ENCODE assay signal across 30 cellular contexts in genomic region chrX:7153231-7153630, GRCh38.
"Had no signal": no experiment of that assay in that cellular context is flagged by ENCODE, and none has a peak within 500 bp of the region (broad histone marks: within the 10 kb centered on the region; RNA-seq: fewer than 3 reads in every experiment).

No MANE protein-coding gene starts in this region.

- H3K4me3 Mint-ChIP-seq: activated B cell treated with CpG ODN at 0.5 μM for 24 hours; activated CD8-positive, alpha-beta T cell treated with anti-CD3 and anti-CD28 coated beads for 36 hours; activated naive CD8-positive, alpha-beta T cell; activated T-cell treated with anti-CD3 and anti-CD28 coated beads, Interleukin-2, amount 50 U/mL, for 4 hours; activated T-helper 17 cell treated with anti-CD3 and anti-CD28 coated beads, Interleukin-2, amount 50 U/mL, for 72 hours; central memory CD8-positive, alpha-beta T cell; effector memory CD8-positive, alpha-beta T cell; T-helper 17 cell; T-helper 2 cell treated with Interferon-gamma antibody and Interleukin-4, amounts not matched to agents 5 μg/mL and 100 μg/mL, for 36 hours had no signal

- H3K36me3 ChIP-seq: brain microvascular endothelial cell, WERI-Rb-1 had no signal

- H3K9me3 Mint-ChIP-seq: activated B cell treated with CpG ODN at 0.5 μM for 24 hours; activated CD8-positive, alpha-beta T cell treated with anti-CD3 and anti-CD28 coated beads for 36 hours; activated T-cell treated with anti-CD3 and anti-CD28 coated beads, Interleukin-2, amount 50 U/mL, for 4 hours; activated T-helper 17 cell treated with anti-CD3 and anti-CD28 coated beads, Interleukin-2, amount 50 U/mL, for 72 hours; central memory CD8-positive, alpha-beta T cell; effector memory CD8-positive, alpha-beta T cell; T-helper 2 cell treated with Interferon-gamma antibody and Interleukin-4, amounts not matched to agents 5 μg/mL and 100 μg/mL, for 36 hours had no signal

- DNase-seq: activated B cell treated with CpG ODN at 0.5 μM for 24 hours; activated CD4-positive, alpha-beta T cell treated with anti-CD3 and anti-CD28 coated beads for 48 hours; activated CD4-positive, alpha-beta T cell treated with anti-CD3 and anti-CD28 coated beads, Interleukin-2, amount 50 U/mL, for 1 hour; activated CD4-positive, alpha-beta T cell treated with anti-CD3 and anti-CD28 coated beads, Interleukin-2, amount 50 U/mL, for 48 hours; activated CD8-positive, alpha-beta memory T cell treated with anti-CD3 and anti-CD28 coated beads for 24 hours; activated CD8-positive, alpha-beta T cell treated with anti-CD3 and anti-CD28 coated beads for 36 hours; activated effector memory CD4-positive, alpha-beta T cell treated with Interleukin-2 at 50 U/mL for 16 hours; activated gamma-delta T cell treated with Interleukin-2 at 50 U/mL for 16 hours; activated naive CD4-positive, alpha-beta T cell treated with anti-CD3 and anti-CD28 coated beads, Interleukin-2, amount 50 U/mL, for 16 hours; activated naive CD4-positive, alpha-beta T cell treated with Interleukin-2 at 50 U/mL for 16 hours; activated T-cell treated with anti-CD3 and anti-CD28 coated beads, Interleukin-2, amount 50 U/mL, for 4 hours; amniotic stem cell; anterior cingulate cortex; brain microvascular endothelial cell; dermis blood vessel endothelial cell; effector CD4-positive, alpha-beta T cell; effector memory CD8-positive, alpha-beta T cell; foreskin fibroblast; head of caudate nucleus; T-helper 1 cell; T-helper 17 cell; T1000; WERI-Rb-1 had no signal

- H3K4me1 Mint-ChIP-seq: activated B cell treated with CpG ODN at 0.5 μM for 24 hours; activated T-helper 17 cell treated with anti-CD3 and anti-CD28 coated beads, Interleukin-2, amount 50 U/mL, for 72 hours had no signal

- H3K27me3 Mint-ChIP-seq: activated B cell treated with CpG ODN at 0.5 μM for 24 hours; activated CD8-positive, alpha-beta T cell treated with anti-CD3 and anti-CD28 coated beads for 36 hours; activated naive CD8-positive, alpha-beta T cell; activated T-helper 17 cell treated with anti-CD3 and anti-CD28 coated beads, Interleukin-2, amount 50 U/mL, for 72 hours; central memory CD8-positive, alpha-beta T cell; effector memory CD8-positive, alpha-beta T cell; T-helper 17 cell had no signal

- ATAC-seq: activated CD4-positive, CD25-positive, alpha-beta regulatory T cell treated with anti-CD3 and anti-CD28 coated beads, Interleukin-2, amount 50 U/mL, for 24 hours; activated CD8-positive, alpha-beta T cell treated with anti-CD3 and anti-CD28 coated beads for 36 hours; activated T-cell treated with anti-CD3 and anti-CD28 coated beads, Interleukin-2, amount 50 U/mL, for 4 hours; activated T-helper 17 cell treated with anti-CD3 and anti-CD28 coated beads, Interleukin-2, amount 50 U/mL, for 72 hours; effector memory CD8-positive, alpha-beta T cell; T-helper 17 cell had no signal

- H3K36me3 Mint-ChIP-seq: activated naive CD8-positive, alpha-beta T cell had no signal

- H3K27me3 ChIP-seq: brain microvascular endothelial cell had no signal

- H3K4me3 ChIP-seq: coronary artery had no signal

- H3K27ac ChIP-seq: brain microvascular endothelial cell, coronary artery, epithelial cell of prostate, WERI-Rb-1 had no signal

- H3K27ac Mint-ChIP-seq: activated B cell treated with CpG ODN at 0.5 μM for 24 hours; activated CD8-positive, alpha-beta T cell treated with anti-CD3 and anti-CD28 coated beads for 36 hours; activated naive CD8-positive, alpha-beta T cell; T-helper 17 cell; T-helper 2 cell treated with Interferon-gamma antibody and Interleukin-4, amounts not matched to agents 5 μg/mL and 100 μg/mL, for 36 hours had no signal
